ENCODE assay signal across 24 cellular contexts in the genomic region with DNA sequence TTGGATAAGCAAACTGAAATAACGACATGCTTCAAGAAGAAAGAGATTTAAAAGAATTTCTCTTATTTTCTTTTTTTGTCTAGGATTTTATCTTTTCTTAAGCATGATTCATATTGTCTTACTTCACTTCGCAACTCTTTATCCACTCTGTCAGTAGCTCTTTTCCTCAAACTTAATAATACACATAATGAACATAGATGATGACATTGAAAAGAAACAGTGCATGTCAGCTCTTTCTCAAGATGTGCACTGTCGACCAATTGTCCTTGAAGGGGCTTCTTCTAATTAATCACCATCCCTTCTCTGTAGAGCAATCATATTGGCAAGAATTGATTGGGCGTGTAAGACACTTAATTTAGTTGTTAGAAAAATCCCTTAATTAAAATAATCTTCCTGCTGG.
"Had no signal": no experiment of that assay in that cellular context is flagged by ENCODE, and none has a peak within 500 bp of the region (broad histone marks: within the 10 kb centered on the region; RNA-seq: fewer than 3 reads in every experiment).

No MANE protein-coding gene starts in this region.

- H3K27ac ChIP-seq: neural progenitor cell, pancreas, prostate gland, skin epidermis, spleen, stomach, thoracic aorta, thyroid gland, tibial nerve, upper lobe of left lung, vagina had no signal

- H3K27me3 ChIP-seq: neural progenitor cell, pancreas, spleen, stomach, thyroid gland, tibial nerve, upper lobe of left lung, vagina had no signal

- H3K4me1 ChIP-seq: neural progenitor cell, pancreas, prostate gland, spleen, stomach, thyroid gland, tibial nerve, upper lobe of left lung, vagina had no signal

- H3K4me3 ChIP-seq: neural progenitor cell, pancreas, prostate gland, skin epidermis, smooth muscle cell, spleen, stomach, thoracic aorta, thyroid gland, tibial nerve, upper lobe of left lung, vagina had no signal

- ATAC-seq: naive thymus-derived CD4-positive, alpha-beta T cell; natural killer cell; pancreas; right cardiac atrium; sciatic nerve; stimulated activated effector memory CD8-positive, alpha-beta T cell treated with anti-CD3 and anti-CD28 coated beads, Interleukin-12 subunit alpha, Interleukin-12 subunit beta, amount 100 ng/mL, for 72 hours; stimulated activated naive B cell treated with anti-CD40 and anti-IgM and Interleukin-4, amounts not matched to agents 10 μg/mL and 1 μg/mL and 100 μg/mL, for 72 hours had no signal

- DNase-seq: naive thymus-derived CD4-positive, alpha-beta T cell; natural killer cell; occipital lobe; pancreas; right cardiac atrium; spleen; stimulated activated CD4-positive, alpha-beta T cell treated with anti-CD3 and anti-CD28 coated beads, Interleukin-12 subunit alpha, Interleukin-12 subunit beta, amount 100 ng/mL, for 4 hours; stimulated activated CD4-positive, alpha-beta T cell treated with anti-CD3 and anti-CD28 coated beads, Interleukin-1b, Interleukin-23, amount 100 ng/mL, for 48 hours; stimulated activated CD4-positive, alpha-beta T cell treated with anti-CD3 and anti-CD28 coated beads, Interleukin-4, amount 100 ng/mL, for 1 hour; stimulated activated naive B cell treated with anti-CD40 and anti-IgM and Interleukin-4, amounts not matched to agents 10 μg/mL and 1 μg/mL and 100 μg/mL, for 72 hours; stimulated activated naive CD4-positive, alpha-beta T cell treated with Interleukin-2 at 50 U/mL for 16 hours; stomach; thyroid gland; trophoblast cell; upper lobe of left lung had no signal

- H3K36me3 ChIP-seq: neural progenitor cell, pancreas, prostate gland, spleen, stomach, thoracic aorta, thyroid gland, tibial nerve, upper lobe of left lung, vagina had no signal

- H3K9me3 ChIP-seq: pancreas, prostate gland, thoracic aorta, thyroid gland, tibial nerve, upper lobe of left lung, vagina had no signal
